Comparison of ENCODE assay signal across 28 cellular contexts in the genomic region with DNA sequence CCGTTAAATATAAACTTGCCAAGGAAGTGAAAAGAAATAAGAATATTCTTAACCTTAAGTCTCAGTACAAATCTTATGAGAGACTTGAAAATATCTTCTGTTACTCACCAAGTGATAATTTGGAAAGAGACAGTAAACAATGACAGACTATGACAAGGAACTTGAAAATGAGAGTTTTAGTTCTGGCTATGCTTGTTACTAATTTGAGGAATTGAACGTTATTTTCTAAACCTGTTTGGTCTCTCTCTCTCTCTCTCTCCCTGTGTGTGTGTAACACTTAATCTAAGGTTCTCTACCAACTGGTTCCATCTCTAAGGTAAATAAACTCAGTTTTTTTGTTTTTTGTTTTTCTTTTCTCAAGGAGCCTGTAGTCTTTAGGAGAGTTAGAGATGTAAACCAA.
"Had no signal": no experiment of that assay in that cellular context is flagged by ENCODE, and none has a peak within 500 bp of the region (broad histone marks: within the 10 kb centered on the region; RNA-seq: fewer than 3 reads in every experiment).

No MANE protein-coding gene starts in this region.

- H3K27ac Mint-ChIP-seq: activated CD4-positive, alpha-beta memory T cell treated with anti-CD3 and anti-CD28 coated beads, Interleukin-2, amount 10 ng/mL, durations not matched to agents 7 days and 5 days; activated CD4-positive, alpha-beta T cell treated with anti-CD3 and anti-CD28 coated beads, Interleukin-2, amount 10 ng/mL, durations not matched to agents 7 days and 5 days; activated T-helper 17 cell treated with anti-CD3 and anti-CD28 coated beads, Interleukin-2, amount 50 U/mL, for 72 hours; effector memory CD8-positive, alpha-beta T cell; mesothelial cell of epicardium; naive thymus-derived CD4-positive, alpha-beta T cell; progenitor cell of endocrine pancreas; stimulated activated naive CD8-positive, alpha-beta T cell treated with anti-CD3 and anti-CD28 coated beads, Interleukin-15, Interleukin-2, amounts not matched to agents 100 ng/mL and 50 ng/mL, for 24 hours had no signal

- DNase-seq: activated CD4-positive, alpha-beta memory T cell treated with anti-CD3 and anti-CD28 coated beads, Interleukin-2, amount 10 ng/mL, durations not matched to agents 7 days and 5 days; activated CD4-positive, alpha-beta T cell treated with anti-CD3 and anti-CD28 coated beads, Interleukin-2, amount 10 ng/mL, durations not matched to agents 7 days and 5 days; activated CD8-positive, alpha-beta memory T cell treated with anti-CD3 and anti-CD28 coated beads, Interleukin-2, amount 50 U/mL, for 48 hours; activated gamma-delta T cell treated with Interleukin-2 at 50 U/mL for 16 hours; activated naive CD4-positive, alpha-beta T cell treated with anti-CD3 and anti-CD28 coated beads, Interleukin-2, amount 50 U/mL, for 16 hours; activated T-cell treated with anti-CD3 and anti-CD28 coated beads, Interleukin-2, amount 50 U/mL, for 4 hours; amniotic stem cell; caudate nucleus; cortex of kidney; effector memory CD8-positive, alpha-beta T cell; left colon; naive thymus-derived CD4-positive, alpha-beta T cell; ovary; stimulated activated CD4-positive, alpha-beta T cell treated with anti-CD3 and anti-CD28 coated beads, Interleukin-12 subunit alpha, Interleukin-12 subunit beta, amount 100 ng/mL, for 4 hours; stimulated activated CD4-positive, alpha-beta T cell treated with anti-CD3 and anti-CD28 coated beads, Interleukin-4, amount 100 ng/mL, for 1 hour; T-helper 9 cell; trophoblast cell; WERI-Rb-1 had no signal

- H3K4me3 ChIP-seq: gastroesophageal sphincter, hepatocyte, ovary, skin epidermis, thoracic aorta had no signal

- H3K4me1 Mint-ChIP-seq: activated CD4-positive, alpha-beta memory T cell treated with anti-CD3 and anti-CD28 coated beads, Interleukin-2, amount 10 ng/mL, durations not matched to agents 7 days and 5 days; activated CD4-positive, alpha-beta T cell treated with anti-CD3 and anti-CD28 coated beads, Interleukin-2, amount 10 ng/mL, durations not matched to agents 7 days and 5 days; activated T-helper 17 cell treated with anti-CD3 and anti-CD28 coated beads, Interleukin-2, amount 50 U/mL, for 72 hours; mesothelial cell of epicardium; naive thymus-derived CD4-positive, alpha-beta T cell had no signal

- H3K9me3 ChIP-seq: gastroesophageal sphincter, ovary, thoracic aorta had no signal

- H3K27ac ChIP-seq: gastroesophageal sphincter, hepatocyte, ovary, skin epidermis, thoracic aorta had no signal

- H3K4me3 Mint-ChIP-seq: activated CD4-positive, alpha-beta memory T cell treated with anti-CD3 and anti-CD28 coated beads, Interleukin-2, amount 10 ng/mL, durations not matched to agents 7 days and 5 days; activated CD4-positive, alpha-beta T cell treated with anti-CD3 and anti-CD28 coated beads, Interleukin-2, amount 10 ng/mL, durations not matched to agents 7 days and 5 days; activated T-cell treated with anti-CD3 and anti-CD28 coated beads, Interleukin-2, amount 50 U/mL, for 4 hours; activated T-helper 17 cell treated with anti-CD3 and anti-CD28 coated beads, Interleukin-2, amount 50 U/mL, for 72 hours; effector memory CD8-positive, alpha-beta T cell; mesothelial cell of epicardium; naive thymus-derived CD4-positive, alpha-beta T cell; stimulated activated naive CD8-positive, alpha-beta T cell treated with anti-CD3 and anti-CD28 coated beads, Interleukin-15, Interleukin-2, amounts not matched to agents 100 ng/mL and 50 ng/mL, for 24 hours had no signal

- H3K27me3 ChIP-seq: gastroesophageal sphincter, hepatocyte, ovary had no signal

- H3K27me3 Mint-ChIP-seq: activated CD4-positive, alpha-beta memory T cell treated with anti-CD3 and anti-CD28 coated beads, Interleukin-2, amount 10 ng/mL, durations not matched to agents 7 days and 5 days; activated CD4-positive, alpha-beta T cell treated with anti-CD3 and anti-CD28 coated beads, Interleukin-2, amount 10 ng/mL, durations not matched to agents 7 days and 5 days; activated T-helper 17 cell treated with anti-CD3 and anti-CD28 coated beads, Interleukin-2, amount 50 U/mL, for 72 hours; effector memory CD8-positive, alpha-beta T cell; naive thymus-derived CD4-positive, alpha-beta T cell; progenitor cell of endocrine pancreas; stimulated activated naive CD8-positive, alpha-beta T cell treated with anti-CD3 and anti-CD28 coated beads, Interleukin-15, Interleukin-2, amounts not matched to agents 100 ng/mL and 50 ng/mL, for 24 hours had no signal

- H3K36me3 ChIP-seq: gastroesophageal sphincter, ovary, thoracic aorta, WERI-Rb-1 had no signal

- ATAC-seq: activated CD4-positive, CD25-positive, alpha-beta regulatory T cell treated with anti-CD3 and anti-CD28 coated beads, Interleukin-2, amount 50 U/mL, for 24 hours; activated T-cell treated with anti-CD3 and anti-CD28 coated beads, Interleukin-2, amount 50 U/mL, for 4 hours; activated T-helper 17 cell treated with anti-CD3 and anti-CD28 coated beads, Interleukin-2, amount 50 U/mL, for 72 hours; effector memory CD8-positive, alpha-beta T cell; gastroesophageal sphincter; left colon; naive thymus-derived CD4-positive, alpha-beta T cell; sciatic nerve had no signal

- H3K9me3 Mint-ChIP-seq: activated CD4-positive, alpha-beta T cell treated with anti-CD3 and anti-CD28 coated beads, Interleukin-2, amount 10 ng/mL, durations not matched to agents 7 days and 5 days had no signal

- H3K4me1 ChIP-seq: gastroesophageal sphincter had no signal

- H3K36me3 Mint-ChIP-seq: mesothelial cell of epicardium; naive thymus-derived CD4-positive, alpha-beta T cell had no signal
